Comparison of ENCODE assay signal across 19 cellular contexts in the genomic region with DNA sequence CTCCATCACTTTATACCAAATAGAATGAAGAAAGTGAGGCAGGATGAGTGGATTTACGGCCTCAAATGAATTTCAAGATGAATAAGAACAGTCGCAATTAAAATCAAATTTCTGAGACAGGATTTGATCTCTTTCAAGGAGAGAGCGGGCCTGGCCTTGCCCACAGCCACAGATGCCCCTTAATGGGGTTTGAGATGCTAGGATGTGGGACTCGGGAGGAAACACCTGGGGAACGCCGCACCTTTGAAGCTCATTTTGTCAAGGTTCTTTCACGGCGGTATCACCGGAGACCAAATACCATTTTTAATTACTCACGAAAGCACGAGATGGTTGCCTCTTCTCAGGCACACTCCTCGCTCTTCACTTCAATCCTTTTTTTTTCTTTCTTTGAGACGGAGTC.
DNase-seq lines count a peak whose midpoint lies in the region; ATAC-seq and TF ChIP-seq lines count a peak whose summit lies in the region.
"Had no signal": no experiment of that assay in that cellular context is flagged by ENCODE, and none has a peak within 500 bp of the region (broad histone marks: within the 10 kb centered on the region; RNA-seq: fewer than 3 reads in every experiment).

No MANE protein-coding gene starts in this region.

- TF ChIP-seq POLR2A in GM18505 (IDR thresholded peaks at IDR 0.05; ENCODE audit: borderline replicate concordance, extremely low read depth, insufficient read depth, insufficient read length) = no peak

- H3K9me3 Mint-ChIP-seq in activated naive CD8-positive, alpha-beta T cell (ENCODE audit: low read depth) = peaks cover 6% of the 10 kb centered on the region
- H3K9me3 Mint-ChIP-seq in activated naive CD8-positive, alpha-beta T cell treated with anti-CD3 and anti-CD28 coated beads, Interleukin-2, amount 50 U/mL, for 24 hours = peaks cover 7% of the 10 kb centered on the region
- no peaks in the 10 kb centered on the region for H3K9me3 Mint-ChIP-seq in activated T-helper 17 cell treated with anti-CD3 and anti-CD28 coated beads, Interleukin-2, amount 50 U/mL, for 72 hours
- H3K9me3 Mint-ChIP-seq in natural killer cell treated with Interleukin-12 subunit alpha and Interleukin-12 subunit beta and Interleukin-15 and Interleukin-18, amount 100 ng/mL, for 72 hours = no peaks in the 10 kb centered on the region
- H3K9me3 Mint-ChIP-seq in activated T-helper 2 cell treated with anti-CD3 and anti-CD28 coated beads, Interferon-gamma antibody, Interleukin-2, Interleukin-4, amounts not matched to agents 10 μg/mL and 5 μg/mL and 100 μg/mL, durations not matched to agents 14 hours and 24 hours and 36 hours = no peaks in the 10 kb centered on the region

- H3K9me2 ChIP-seq in MM.1S (replicated peaks; ENCODE audit: insufficient read depth, low read length) = no peaks in the 10 kb centered on the region

- H3K9me3 ChIP-seq in DND-41 (ENCODE audit: insufficient read depth, low read length, severe bottlenecking) (peaks cover 15% of the 10 kb centered on the region), MM.1S (replicated peaks; ENCODE audit: insufficient read depth, low read length) (no peaks in the 10 kb centered on the region)
- H3K9me3 ChIP-seq: SJCRH30 had no signal

- no peak overlapping the region for H3K4me2 ChIP-seq in DND-41 (ENCODE audit: insufficient read depth, low read length)
- H3K4me2 ChIP-seq in MM.1S (ENCODE audit: low read depth, low read length) = no peak overlapping the region

- ATAC-seq in activated naive CD8-positive, alpha-beta T cell treated with anti-CD3 and anti-CD28 coated beads, Interleukin-2, amount 50 U/mL, for 24 hours = no peak
- ATAC-seq in DND-41 (ENCODE audit: insufficient read depth, low read depth) (no peak), GM18505 (IDR thresholded peaks at IDR 0.05; ENCODE audit: unreplicated experiment) (no peak)
- no peak for ATAC-seq in activated T-helper 17 cell treated with anti-CD3 and anti-CD28 coated beads, Interleukin-2, amount 50 U/mL, for 72 hours (replicated peaks)
- ATAC-seq in natural killer cell treated with Interleukin-12 subunit alpha and Interleukin-12 subunit beta and Interleukin-15 and Interleukin-18, amount 100 ng/mL, for 72 hours = no peak
- ATAC-seq: HCT116 had no signal

- peaks cover 30% of the 10 kb centered on the region for H3K4me1 Mint-ChIP-seq in activated naive CD8-positive, alpha-beta T cell (ENCODE audit: low read depth)
- peaks cover 15% of the 10 kb centered on the region for H3K4me1 Mint-ChIP-seq in activated naive CD8-positive, alpha-beta T cell treated with anti-CD3 and anti-CD28 coated beads, Interleukin-2, amount 50 U/mL, for 24 hours
- H3K4me1 Mint-ChIP-seq in activated T-helper 17 cell treated with anti-CD3 and anti-CD28 coated beads, Interleukin-2, amount 50 U/mL, for 72 hours = peaks cover 5% of the 10 kb centered on the region
- H3K4me1 Mint-ChIP-seq in natural killer cell treated with Interleukin-12 subunit alpha and Interleukin-12 subunit beta and Interleukin-15 and Interleukin-18, amount 100 ng/mL, for 72 hours (ENCODE audit: low read depth in 2 of 2) = peaks cover 7 to 16% of the 10 kb centered on the region in 2 donors
- H3K4me1 Mint-ChIP-seq in activated T-helper 2 cell treated with anti-CD3 and anti-CD28 coated beads, Interferon-gamma antibody, Interleukin-2, Interleukin-4, amounts not matched to agents 10 μg/mL and 5 μg/mL and 100 μg/mL, durations not matched to agents 14 hours and 24 hours and 36 hours (ENCODE audit: low read depth) = no peaks in the 10 kb centered on the region

- peak overlapping the region; percentile 13 for H3K4me3 Mint-ChIP-seq in activated naive CD8-positive, alpha-beta T cell
- no peak overlapping the region for H3K4me3 Mint-ChIP-seq in activated naive CD8-positive, alpha-beta T cell treated with anti-CD3 and anti-CD28 coated beads, Interleukin-2, amount 50 U/mL, for 24 hours
- peak overlapping the region; percentile 51 for H3K4me3 Mint-ChIP-seq in activated T-helper 17 cell treated with anti-CD3 and anti-CD28 coated beads, Interleukin-2, amount 50 U/mL, for 72 hours
- peak overlapping the region; percentile 58 for H3K4me3 Mint-ChIP-seq in natural killer cell treated with Interleukin-12 subunit alpha and Interleukin-12 subunit beta and Interleukin-15 and Interleukin-18, amount 100 ng/mL, for 72 hours
- no peak overlapping the region for H3K4me3 Mint-ChIP-seq in activated T-helper 2 cell treated with anti-CD3 and anti-CD28 coated beads, Interferon-gamma antibody, Interleukin-2, Interleukin-4, amounts not matched to agents 10 μg/mL and 5 μg/mL and 100 μg/mL, durations not matched to agents 14 hours and 24 hours and 36 hours (ENCODE audit: low read depth)

- intact Hi-C loops in activated T-helper 2 cell treated with anti-CD3 and anti-CD28 coated beads, Interferon-gamma antibody, Interleukin-2, Interleukin-4, amounts not matched to agents 10 μg/mL and 5 μg/mL and 100 μg/mL, durations not matched to agents 14 hours and 24 hours and 36 hours (cut with micrococcal nuclease) = no loop called here

- no peaks in the 10 kb centered on the region for H4K20me1 ChIP-seq in DND-41 (ENCODE audit: insufficient read depth, low read length)
- H4K20me1 ChIP-seq in MM.1S (ENCODE audit: insufficient read depth, low read length) = no peaks in the 10 kb centered on the region

- TF ChIP-seq CTCF in DND-41 (IDR thresholded peaks at IDR 0.05; ENCODE audit: borderline replicate concordance, extremely low read depth, low read length, poor library complexity, severe bottlenecking) = no peak
- no peak for TF ChIP-seq CTCF in MM.1S (IDR thresholded peaks at IDR 0.05; ENCODE audit: low read length)

- no peak overlapping the region for H3K27ac ChIP-seq in DND-41 (ENCODE audit: low read length)
- no peak overlapping the region for H3K27ac ChIP-seq in MM.1S (ENCODE audit: low read length)
- H3K27ac ChIP-seq: GM23248, SJCRH30 had no signal

- H3K9ac ChIP-seq in DND-41 (ENCODE audit: low read depth, low read length) (no peak overlapping the region), MM.1S (ENCODE audit: low read length) (no peak overlapping the region)
- H3K9ac ChIP-seq: GM23248 had no signal

- H3F3A ChIP-seq in MM.1S (ENCODE audit: insufficient read depth, low read length) = no peaks in the 10 kb centered on the region

- H3K27me3 ChIP-seq in DND-41 (ENCODE audit: insufficient read depth, low read length, poor library complexity) (peaks cover 15% of the 10 kb centered on the region), MM.1S (replicated peaks; ENCODE audit: insufficient read depth, low read length) (peaks cover 56% of the 10 kb centered on the region)

- no peak for DNase-seq in activated naive CD8-positive, alpha-beta T cell treated with anti-CD3 and anti-CD28 coated beads, Interleukin-2, amount 50 U/mL, for 24 hours
- DNase-seq in DND-41 (peak; percentile 9), MM.1S (no peak)
- no peak for DNase-seq in natural killer cell treated with Interleukin-12 subunit alpha and Interleukin-12 subunit beta and Interleukin-15 and Interleukin-18, amount 100 ng/mL, for 72 hours (ENCODE audit: low spot score)
- DNase-seq in activated T-helper 2 cell treated with anti-CD3 and anti-CD28 coated beads, Interferon-gamma antibody, Interleukin-2, Interleukin-4, amounts not matched to agents 10 μg/mL and 5 μg/mL and 100 μg/mL, durations not matched to agents 14 hours and 24 hours and 36 hours (ENCODE audit: low spot score) = no peak
- DNase-seq: GM23248, IMR-90, Kasumi-1, NCI-H1105 treated with DMSO at 0.1 percent for 48 hours, NCI-H1694 treated with DMSO at 0.1 percent for 48 hours, NCI-H2107, NCI-H345, NCI-H526 treated with DMSO at 0.1 percent for 48 hours, SJCRH30 had no signal

- H3K36me3 ChIP-seq in DND-41 (ENCODE audit: insufficient read depth, low read length) (no peaks in the 10 kb centered on the region), MM.1S (replicated peaks; ENCODE audit: insufficient read depth, low read length) (no peaks in the 10 kb centered on the region)
- H3K36me3 ChIP-seq: SJCRH30 had no signal

- H3K4me1 ChIP-seq in DND-41 (ENCODE audit: insufficient read depth, low read length) (no peaks in the 10 kb centered on the region), MM.1S (ENCODE audit: low read length) (no peaks in the 10 kb centered on the region)
- H3K4me1 ChIP-seq: SJCRH30 had no signal

- H3K27ac Mint-ChIP-seq in activated naive CD8-positive, alpha-beta T cell = no peak overlapping the region
- H3K27ac Mint-ChIP-seq in activated naive CD8-positive, alpha-beta T cell treated with anti-CD3 and anti-CD28 coated beads, Interleukin-2, amount 50 U/mL, for 24 hours = no peak overlapping the region
- H3K27ac Mint-ChIP-seq in activated T-helper 17 cell treated with anti-CD3 and anti-CD28 coated beads, Interleukin-2, amount 50 U/mL, for 72 hours = no peak overlapping the region
- H3K27ac Mint-ChIP-seq in natural killer cell treated with Interleukin-12 subunit alpha and Interleukin-12 subunit beta and Interleukin-15 and Interleukin-18, amount 100 ng/mL, for 72 hours = peak overlapping the region; percentile 42 to 50
- no peak overlapping the region for H3K27ac Mint-ChIP-seq in activated T-helper 2 cell treated with anti-CD3 and anti-CD28 coated beads, Interferon-gamma antibody, Interleukin-2, Interleukin-4, amounts not matched to agents 10 μg/mL and 5 μg/mL and 100 μg/mL, durations not matched to agents 14 hours and 24 hours and 36 hours

- H3K79me2 ChIP-seq in DND-41 (ENCODE audit: insufficient read depth, low read length) (no peaks in the 10 kb centered on the region), MM.1S (ENCODE audit: low read length) (no peaks in the 10 kb centered on the region)

- no peaks in the 10 kb centered on the region for H3K36me3 Mint-ChIP-seq in activated naive CD8-positive, alpha-beta T cell
- H3K36me3 Mint-ChIP-seq in activated naive CD8-positive, alpha-beta T cell treated with anti-CD3 and anti-CD28 coated beads, Interleukin-2, amount 50 U/mL, for 24 hours (ENCODE audit: low read depth) = no peaks in the 10 kb centered on the region
- no peaks in the 10 kb centered on the region for H3K36me3 Mint-ChIP-seq in activated T-helper 17 cell treated with anti-CD3 and anti-CD28 coated beads, Interleukin-2, amount 50 U/mL, for 72 hours (ENCODE audit: low read depth)
- H3K36me3 Mint-ChIP-seq in natural killer cell treated with Interleukin-12 subunit alpha and Interleukin-12 subunit beta and Interleukin-15 and Interleukin-18, amount 100 ng/mL, for 72 hours = no peaks in the 10 kb centered on the region
- no peaks in the 10 kb centered on the region for H3K36me3 Mint-ChIP-seq in activated T-helper 2 cell treated with anti-CD3 and anti-CD28 coated beads, Interferon-gamma antibody, Interleukin-2, Interleukin-4, amounts not matched to agents 10 μg/mL and 5 μg/mL and 100 μg/mL, durations not matched to agents 14 hours and 24 hours and 36 hours (ENCODE audit: low read depth)
- H3K36me3 Mint-ChIP-seq: CD14-positive monocyte had no signal

- H2AFZ ChIP-seq in DND-41 (ENCODE audit: low read depth, low read length) (no peak overlapping the region), MM.1S (ENCODE audit: low read length) (no peak overlapping the region)
- H2AFZ ChIP-seq: GM23248 had no signal

- H3K4me3 ChIP-seq in DND-41 (ENCODE audit: low read depth in 1 of 2, low read length in 2 of 2) (no peak overlapping the region), MM.1S (ENCODE audit: low read length) (no peak overlapping the region)
- H3K4me3 ChIP-seq: GM23248, SJCRH30 had no signal

- no peaks in the 10 kb centered on the region for H3K27me3 Mint-ChIP-seq in activated naive CD8-positive, alpha-beta T cell
- H3K27me3 Mint-ChIP-seq in activated naive CD8-positive, alpha-beta T cell treated with anti-CD3 and anti-CD28 coated beads, Interleukin-2, amount 50 U/mL, for 24 hours = peaks cover 10% of the 10 kb centered on the region
- no peaks in the 10 kb centered on the region for H3K27me3 Mint-ChIP-seq in activated T-helper 17 cell treated with anti-CD3 and anti-CD28 coated beads, Interleukin-2, amount 50 U/mL, for 72 hours
- peaks cover 0 to 2% of the 10 kb centered on the region in 2 donors for H3K27me3 Mint-ChIP-seq in natural killer cell treated with Interleukin-12 subunit alpha and Interleukin-12 subunit beta and Interleukin-15 and Interleukin-18, amount 100 ng/mL, for 72 hours
- peaks cover 16% of the 10 kb centered on the region for H3K27me3 Mint-ChIP-seq in activated T-helper 2 cell treated with anti-CD3 and anti-CD28 coated beads, Interferon-gamma antibody, Interleukin-2, Interleukin-4, amounts not matched to agents 10 μg/mL and 5 μg/mL and 100 μg/mL, durations not matched to agents 14 hours and 24 hours and 36 hours (ENCODE audit: low read depth)

Comparison
In these comparisons a context has a peak if more than half of its experiments do, and no peak if none do; other contexts are left out.
1. H3K4me3 Mint-ChIP-seq: peak in activated naive CD8-positive, alpha-beta T cell (single experiment), activated T-helper 17 cell treated with anti-CD3 and anti-CD28 coated beads, Interleukin-2, amount 50 U/mL, for 72 hours (single experiment) and natural killer cell treated with Interleukin-12 subunit alpha and Interleukin-12 subunit beta and Interleukin-15 and Interleukin-18, amount 100 ng/mL, for 72 hours (single experiment); none in activated naive CD8-positive, alpha-beta T cell treated with anti-CD3 and anti-CD28 coated beads, Interleukin-2, amount 50 U/mL, for 24 hours (single experiment) and activated T-helper 2 cell treated with anti-CD3 and anti-CD28 coated beads, Interferon-gamma antibody, Interleukin-2, Interleukin-4, amounts not matched to agents 10 μg/mL and 5 μg/mL and 100 μg/mL, durations not matched to agents 14 hours and 24 hours and 36 hours (single experiment).
2. H3K27ac Mint-ChIP-seq: peak in natural killer cell treated with Interleukin-12 subunit alpha and Interleukin-12 subunit beta and Interleukin-15 and Interleukin-18, amount 100 ng/mL, for 72 hours (2 of 2); none in activated naive CD8-positive, alpha-beta T cell (single experiment), activated naive CD8-positive, alpha-beta T cell treated with anti-CD3 and anti-CD28 coated beads, Interleukin-2, amount 50 U/mL, for 24 hours (single experiment), activated T-helper 17 cell treated with anti-CD3 and anti-CD28 coated beads, Interleukin-2, amount 50 U/mL, for 72 hours (single experiment) and activated T-helper 2 cell treated with anti-CD3 and anti-CD28 coated beads, Interferon-gamma antibody, Interleukin-2, Interleukin-4, amounts not matched to agents 10 μg/mL and 5 μg/mL and 100 μg/mL, durations not matched to agents 14 hours and 24 hours and 36 hours (single experiment).